10 cellular contexts compared by ENCODE assay signal in genomic region chr1:16212251-16212961, GRCh38. TPM values are rescaled to one million over a fixed set of nuclear protein-coding genes. Genes with fewer than 3 reads are reported as not detected.
A peak's percentile ranks its signal among the peaks of the same experiment; 100 is the strongest.
DNase-seq lines count a peak whose midpoint lies in the region; ATAC-seq, FAIRE-seq and TF ChIP-seq lines count a peak whose summit lies in the region.
"Had no signal": no experiment of that assay in that cellular context is flagged by ENCODE, and none has a peak within 500 bp of the region (broad histone marks: within the 10 kb centered on the region; RNA-seq: fewer than 3 reads in every experiment).

TSS of gene ARHGEF19 (minus strand) at chr1:16212652. CDS start at chr1:16209054, 3,598 bp downstream.

- H2AFZ ChIP-seq in K562 (ENCODE audit: low read depth, low read length), result no peak within 1 kb of the TSS
- H2AFZ ChIP-seq in GM23248, result no peak within 1 kb of the TSS

- H3K9ac ChIP-seq in K562 (ENCODE audit: insufficient read depth in 1 of 2, low read depth in 2 of 2, low read length in 2 of 2) (peak within 1 kb of the TSS in 1 of 2 experiments; percentile 53; a peak in 2 of 4 replicates), GM23248 (no peak within 1 kb of the TSS)

- H3F3A ChIP-seq in GM23248 (ENCODE audit: insufficient read depth), result peaks cover 5% of the 10 kb centered on the region; the same call in 1 of the 2 replicates

- H3K9me3 ChIP-seq in MG63 (no peaks in the 10 kb centered on the region), K562 (replicated peaks; ENCODE audit: control insufficient read depth, insufficient read depth, low read depth, low read length) (no peaks in the 10 kb centered on the region), testis (no peaks in the 10 kb centered on the region), GM23248 (ENCODE audit: low read depth) (no peaks in the 10 kb centered on the region)

- BruUV-seq in K562 (replicated peaks; lab: Mats Ljungman, UMichigan), result no TSS peak

- H3K79me2 ChIP-seq in K562 (ENCODE audit: control insufficient read depth, insufficient read depth, low read length) (no peaks in the 10 kb centered on the region), GM23248 (ENCODE audit: insufficient read depth) (no peaks in the 10 kb centered on the region)

- no peaks in the 10 kb centered on the region for H3K27me3 Mint-ChIP-seq in mesothelial cell of epicardium (ENCODE audit: low read depth)

- TF ChIP-seq EP300 in K562 (IDR thresholded peaks at IDR 0.05; ENCODE audit: low read length), result no peak

- TF ChIP-seq RAD21 in K562 (CRISPR knock-in tag; conservative IDR thresholded peaks at IDR 0.05 in 1 of 2, IDR thresholded peaks at IDR 0.05 in 1 of 2), result no peak

- H3K27ac ChIP-seq in K562 (ENCODE audit: extremely low read depth, low read depth, low read length) (no peak within 1 kb of the TSS), testis (no peak within 1 kb of the TSS), GM23248 (no peak within 1 kb of the TSS), brain microvascular endothelial cell (no peak within 1 kb of the TSS)

- H3K27me3 ChIP-seq in MG63 (no peaks in the 10 kb centered on the region), K562 (ENCODE audit: control insufficient read depth in 2 of 2, insufficient read depth in 2 of 2, low read length in 2 of 2) (no peaks in the 10 kb centered on the region), testis (no peaks in the 10 kb centered on the region), GM23248 (replicated peaks; ENCODE audit: insufficient read depth) (no peaks in the 10 kb centered on the region), brain microvascular endothelial cell (replicated peaks) (no peaks in the 10 kb centered on the region)

- DNase-seq in COLO668 (lab: John Stamatoyannopoulos, UW; ENCODE audit: unreplicated experiment) (peak; percentile 76), MG63 (no peak), K562 (ENCODE audit: extremely low read depth in 1 of 4, low spot score in 3 of 4) (no peak), mesothelial cell of epicardium (ENCODE audit: low spot score in 2 of 2, unreplicated experiment in 2 of 2) (peak in 1 of 2 experiments; percentile 82), testis (no peak), GM23248 (no peak), brain microvascular endothelial cell (no peak), GM03348 (ENCODE audit: low spot score) (no peak)
- DNase-seq: stimulated activated CD4-positive, alpha-beta T cell treated with anti-CD3 and anti-CD28 coated beads, Interleukin-12 subunit alpha, Interleukin-12 subunit beta, amount 100 ng/mL, for 4 hours had no signal

- H3K4me1 Mint-ChIP-seq in mesothelial cell of epicardium, result peaks cover 48% of the 10 kb centered on the region

- H3K4me3 ChIP-seq in MG63, result no peak within 1 kb of the TSS
- no peak within 1 kb of the TSS for H3K4me3 ChIP-seq in K562
- no peak within 1 kb of the TSS for H3K4me3 ChIP-seq in testis
- H3K4me3 ChIP-seq in GM23248, result no peak within 1 kb of the TSS
- no peak within 1 kb of the TSS for H3K4me3 ChIP-seq in brain microvascular endothelial cell (ENCODE audit: low read depth, low read length)

- no peaks in the 10 kb centered on the region for H3K36me3 Mint-ChIP-seq in mesothelial cell of epicardium

- no peaks in the 10 kb centered on the region for H3K9me3 Mint-ChIP-seq in mesothelial cell of epicardium
- H3K9me3 Mint-ChIP-seq: dendritic cell treated with granulocyte-macrophage colony-stimulating factor and Interleukin-4, amounts not matched to agents 40 ng/mL and 50 ng/mL, for 4 days had no signal

- 26% methylated on average over 13 of the region's 14 CpGs for WGBS in K562 (ENCODE audit: insufficient coverage, low coverage, missing lambda C conversion rate)
- 54 to 57% methylated on average over 8 to 14 of the region's 14 CpGs for WGBS in testis, 2 donors
- 26 to 33% methylated on average over 11 to 14 of the region's 14 CpGs for WGBS in GM23248 (ENCODE audit: low coverage in 1 of 2, low lambda C conversion rate in 2 of 2, missing lambda C conversion rate in 2 of 2), 2 experiments

- no peaks in the 10 kb centered on the region for H3K36me3 ChIP-seq in MG63
- H3K36me3 ChIP-seq in K562 (ENCODE audit: control insufficient read depth, insufficient read depth, low read length), result no peaks in the 10 kb centered on the region
- H3K36me3 ChIP-seq in testis (ENCODE audit: low read depth, missing control alignments), result no peaks in the 10 kb centered on the region
- H3K36me3 ChIP-seq in GM23248 (ENCODE audit: low read depth), result no peaks in the 10 kb centered on the region
- H3K36me3 ChIP-seq in brain microvascular endothelial cell (replicated peaks), result no peaks in the 10 kb centered on the region

- CTCF ChIA-PET in K562 (lab: Yijun Ruan, JAX; ENCODE audit: low intra/inter-chr PET ratio), result no interaction called here

- peaks cover 25 to 47% of the 10 kb centered on the region in 2 experiments for H3K4me1 ChIP-seq in K562 (replicated peaks in 1 of 2; ENCODE audit: control insufficient read depth in 2 of 2, insufficient read depth in 2 of 2, low read length in 2 of 2)
- peaks cover 7% of the 10 kb centered on the region for H3K4me1 ChIP-seq in testis
- H3K4me1 ChIP-seq in GM23248 (ENCODE audit: insufficient read depth), result no peaks in the 10 kb centered on the region

- H3K4me2 ChIP-seq in K562 (ENCODE audit: insufficient read depth, low read length) (no peak within 1 kb of the TSS), GM23248 (ENCODE audit: unreplicated experiment) (no peak within 1 kb of the TSS)

- TF ChIP-seq CTCF in K562 (IDR thresholded peaks at IDR 0.05 in 2 of 3, conservative IDR thresholded peaks at IDR 0.05 in 1 of 3; ENCODE audit: insufficient read depth in 2 of 3, low read depth in 1 of 3, low read length in 3 of 3), result no peak
- no peak for TF ChIP-seq CTCF in mesothelial cell of epicardium (IDR thresholded peaks at IDR 0.05; ENCODE audit: unreplicated experiment)
- TF ChIP-seq CTCF in testis (IDR thresholded peaks at IDR 0.05), result no peak
- no peak for TF ChIP-seq CTCF in brain microvascular endothelial cell (IDR thresholded peaks at IDR 0.05; ENCODE audit: low read depth, low read length, missing control alignments)

- no peak for ATAC-seq in K562

- POLR2A ChIA-PET in K562 (lab: Yijun Ruan, JAX), result interaction anchor here (0.6 to 1.5 kb wide), 3 partner anchors 10 to 362 kb away, joined by 3 to 4 read pairs (median 4); partner anchors contain the start of gene CPLANE2

- H3K9me2 ChIP-seq in GM23248 (ENCODE audit: insufficient read depth), result no peaks in the 10 kb centered on the region

- H3K27ac Mint-ChIP-seq in mesothelial cell of epicardium, result peak within 1 kb of the TSS; percentile 77
- H3K27ac Mint-ChIP-seq: dendritic cell treated with granulocyte-macrophage colony-stimulating factor and Interleukin-4, amounts not matched to agents 40 ng/mL and 50 ng/mL, for 4 days had no signal

- in situ Hi-C loops in K562 (cut with MboI), result no loop called here
- in situ Hi-C loops in GM23248 (cut with MboI), result no loop called here
- in situ Hi-C loops in brain microvascular endothelial cell (cut with HindIII; ENCODE audit: low pct_ligation_motif_present, low sequenced_read_pairs), result no loop called here

- H4K20me1 ChIP-seq in K562 (replicated peaks; ENCODE audit: control insufficient read depth, insufficient read depth, low read length), result no peaks in the 10 kb centered on the region
- H4K20me1 ChIP-seq in GM23248 (ENCODE audit: insufficient read depth), result no peaks in the 10 kb centered on the region

- intact Hi-C loops in K562 (cut with micrococcal nuclease) (no loop called here), testis (cut with DNase I; ENCODE audit: low total_unique reads) (no loop called here)

- H3K4me3 Mint-ChIP-seq in mesothelial cell of epicardium, result peak within 1 kb of the TSS; percentile 75
- H3K4me3 Mint-ChIP-seq: dendritic cell treated with granulocyte-macrophage colony-stimulating factor and Interleukin-4, amounts not matched to agents 40 ng/mL and 50 ng/mL, for 4 days had no signal

- peaks cover 3% of the 10 kb centered on the region for H3K9me1 ChIP-seq in K562 (ENCODE audit: control insufficient read depth, insufficient read depth, low read length)

- no peak for FAIRE-seq in K562 (lab: Jason Lieb, UNC)

- no peak for TF ChIP-seq POLR2A in K562 (conservative IDR thresholded peaks at IDR 0.05)
- no peak for TF ChIP-seq POLR2A in testis (IDR thresholded peaks at IDR 0.05)

TF ChIP-seq in K562, 482 proteins besides CTCF, POLR2A, EP300 and RAD21:
- TF ChIP-seq NRF1 (conservative IDR thresholded peaks at IDR 0.05 in 1 of 2, IDR thresholded peaks at IDR 0.05 in 1 of 2) (peak; percentile 59 to 68), THAP7 (CRISPR knock-in tag; IDR thresholded peaks at IDR 0.05) (no peak)
TF ChIP-seq in K562: peak in this region for 1.

RNA-seq across cellular contexts. Expression of gene ARHGEF19, which starts in this region (rescaled TPM):
- total RNA-seq in MG63 (2014; rRNA removed; shearing (Covaris generic); ENCODE audit: low replicate concordance), result 20.4 and 36.3 TPM in 2 replicates
- 15.4 and 51.0 TPM in 2 replicates for total RNA-seq in K562 (2011; cell fraction: chromatin; rRNA removed; ENCODE audit: low replicate concordance)
- 25.4 and 38.4 TPM in 2 replicates for total RNA-seq in K562 (2011; cell fraction: nucleolus; rRNA removed)
- total RNA-seq in K562 (2011; cell fraction: nucleoplasm; rRNA removed), result 20.2 and 22.1 TPM in 2 replicates
- total RNA-seq in K562 (2014; rRNA removed), result 6.3 and 7.0 TPM in 2 replicates
- total RNA-seq in K562 (2014; rRNA removed; fragmentation: Illumina TruSeq; extraction: Trizol), result 2.7 and 4.3 TPM in 2 replicates
- total RNA-seq in K562 (2015; rRNA removed; fragmentation: Illumina TruSeq; extraction: Trizol), result 5.2 and 6.0 TPM in 2 replicates
- total RNA-seq in K562 (2021), result 11.2 and 15.1 TPM in 2 replicates
- 21.0 and 33.1 TPM in 2 replicates for polyA plus RNA-seq in K562 (2011; rRNA removed)
- 31.5 and 39.3 TPM in 2 replicates for polyA plus RNA-seq in K562 (2011; cell fraction: cytosol; rRNA removed)
- 84.8 and 93.8 TPM in 2 replicates for polyA plus RNA-seq in K562 (2011; cell fraction: nucleus; rRNA removed)
- polyA plus RNA-seq in K562 (2012), result 14.3 and 15.2 TPM in 2 replicates
- polyA plus RNA-seq in K562 (2014; fragmentation: Illumina TruSeq; extraction: Trizol), result 4.4 and 10.8 TPM in 2 replicates
- polyA plus RNA-seq in K562 (2014; fragmentation: Nextera tagmentation; extraction: Ambion mirVana), result 1 to 10 TPM in 1 of 2 experiments, under 1 TPM in 1; 0.73 to 1.1 TPM
- 14.8 and 17.1 TPM in 2 replicates for polyA plus RNA-seq in K562 (2014; rRNA removed)
- polyA minus RNA-seq in K562 (2011; rRNA and poly(A)+ RNA removed), result 7.3 and 9.1 TPM in 2 replicates
- polyA minus RNA-seq in K562 (2011; cell fraction: cytosol; rRNA and poly(A)+ RNA removed), result 9.3 and 17.2 TPM in 2 replicates
- polyA minus RNA-seq in K562 (2011; cell fraction: nucleus; rRNA and poly(A)+ RNA removed), result 17.2 and 21.5 TPM in 2 replicates
- total RNA-seq in mesothelial cell of epicardium, result 85.3 to 88.3 TPM (median 86.6 TPM) in 3 replicates
- 10 to 100 TPM in 1 of 2 donors, 1 to 10 TPM in 1; 8.5 to 10.1 TPM for total RNA-seq in testis
- 6.0 TPM for polyA plus RNA-seq in testis (ENCODE audit: insufficient read depth, low read depth, low replicate concordance)
- 8.6 and 12.1 TPM in 2 replicates for total RNA-seq in GM23248 (2014; rRNA removed; shearing (Covaris generic))
- 13.3 and 14.2 TPM in 2 replicates for polyA plus RNA-seq in GM23248 (2016; fragmentation: Nextera tagmentation; extraction: Ambion mirVana)
